8 cellular contexts compared by ENCODE assay signal in the genomic region with DNA sequence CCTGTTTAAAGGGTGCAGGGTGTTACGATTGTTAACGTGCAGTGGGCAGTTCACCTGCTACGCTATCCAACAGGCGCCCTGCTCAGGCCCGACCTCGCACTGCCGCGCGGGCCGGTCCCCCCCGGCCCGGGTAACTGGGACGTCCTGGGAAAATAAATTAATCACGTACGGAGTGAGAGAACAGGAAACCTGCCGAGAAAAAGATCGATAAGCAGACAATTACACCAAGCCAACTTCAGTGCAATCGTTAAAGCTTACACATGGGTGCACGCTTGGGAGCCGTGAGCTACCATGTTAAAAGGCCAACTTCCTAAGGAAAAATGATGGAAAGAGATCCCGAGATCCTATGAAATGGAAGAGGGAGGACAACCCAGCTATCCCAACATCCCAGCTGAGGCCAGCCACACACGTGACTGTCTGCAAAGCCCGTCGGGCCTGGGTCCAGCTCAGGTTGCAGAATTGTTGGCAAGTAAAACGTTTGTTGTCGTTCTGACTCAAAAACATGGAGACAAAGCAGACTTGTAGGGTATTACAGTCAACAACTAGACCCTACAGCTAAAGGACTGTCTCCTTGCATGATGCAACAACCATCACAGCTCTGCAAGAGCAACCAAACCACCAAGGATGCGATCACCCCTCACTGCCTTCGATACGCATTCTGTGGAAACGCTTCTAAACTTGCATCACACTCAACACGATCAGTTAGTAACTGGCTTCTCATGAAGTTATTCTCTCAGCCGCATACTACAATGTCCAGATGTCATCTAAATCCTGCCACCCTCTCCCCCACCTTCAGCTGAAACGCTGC. TPM values are rescaled to one million over a fixed set of nuclear protein-coding genes. Genes with fewer than 3 reads are reported as not detected.
A peak's percentile ranks its signal among the peaks of the same experiment; 100 is the strongest.
DNase-seq lines count a peak whose midpoint lies in the region; ATAC-seq and TF ChIP-seq lines count a peak whose summit lies in the region.

No MANE protein-coding gene starts in this region.

- no peak for TF ChIP-seq CTCF in GM06990 (IDR thresholded peaks at IDR 0.05; ENCODE audit: insufficient read depth, low read length, poor library complexity, severe bottlenecking)
- no peak for TF ChIP-seq CTCF in brain microvascular endothelial cell (IDR thresholded peaks at IDR 0.05; ENCODE audit: low read depth, low read length, missing control alignments)
- TF ChIP-seq CTCF in GM10266 (IDR thresholded peaks at IDR 0.05; ENCODE audit: control insufficient read depth, insufficient read depth, low read depth, missing control alignments) = no peak
- TF ChIP-seq CTCF in GM10248 (IDR thresholded peaks at IDR 0.05; ENCODE audit: control extremely low read depth, extremely low read depth, low read depth, missing control alignments) = no peak

- CTCF ChIA-PET in GM10248 (lab: Yijun Ruan, JAX) = interaction anchor here (1.0 to 4.2 kb wide), 4 partner anchors 9 to 18 kb away, joined by 3 to 24 read pairs (median 12); no protein-coding TSS in a partner anchor

- H3K4me3 ChIP-seq in GM06990 (replicated peaks; ENCODE audit: low read depth, low read length) (peak overlapping the region; percentile 97), brain microvascular endothelial cell (ENCODE audit: low read depth, low read length) (peak overlapping the region; percentile 90), mononuclear cell (ENCODE audit: low read length) (peak overlapping the region; percentile 80)

- H3K36me3 ChIP-seq in GM06990 (ENCODE audit: control insufficient read depth, insufficient read depth, low read length) = no peaks in the 10 kb centered on the region
- no peaks in the 10 kb centered on the region for H3K36me3 ChIP-seq in brain microvascular endothelial cell (replicated peaks)

- no peaks in the 10 kb centered on the region for H3K27me3 ChIP-seq in GM06990 (replicated peaks; ENCODE audit: control insufficient read depth, insufficient read depth, low read length)
- no peaks in the 10 kb centered on the region for H3K27me3 ChIP-seq in brain microvascular endothelial cell (replicated peaks)
- no peaks in the 10 kb centered on the region for H3K27me3 ChIP-seq in mononuclear cell (ENCODE audit: insufficient read depth, low read length)

- DNase-seq in GM06990 (ENCODE audit: extremely low read depth, insufficient read length) (no peak), NCI-H146 (lab: John Stamatoyannopoulos, UW) (peak; percentile 68), brain microvascular endothelial cell (no peak), GM10266 (ENCODE audit: extremely low spot score) (no peak), GM10248 (ENCODE audit: extremely low spot score) (no peak)

- H3K27ac ChIP-seq in brain microvascular endothelial cell = no peak overlapping the region

- H3K9me3 ChIP-seq in mononuclear cell (ENCODE audit: low read depth, low read length) = no peaks in the 10 kb centered on the region

- POLR2A ChIA-PET in GM10248 (lab: Yijun Ruan, JAX) = no interaction called here

- in situ Hi-C loops in brain microvascular endothelial cell (cut with HindIII; ENCODE audit: low pct_ligation_motif_present, low sequenced_read_pairs) = no loop called here

- H3K4me1 ChIP-seq in mononuclear cell (ENCODE audit: insufficient read depth, low read length) = peaks cover 36% of the 10 kb centered on the region

- ATAC-seq in GM19324 (IDR thresholded peaks at IDR 0.05; ENCODE audit: low FRiP score, unreplicated experiment) = no peak
- ATAC-seq in HG03175 (IDR thresholded peaks at IDR 0.05; ENCODE audit: unreplicated experiment) = no peak

RNA-seq across cellular contexts. Expression of a gene that starts 0.7 kb away (rescaled TPM):
- total RNA-seq in mononuclear cell = 33.0 TPM
